Comparison of ENCODE assay signal across 11 cellular contexts in the genomic region with DNA sequence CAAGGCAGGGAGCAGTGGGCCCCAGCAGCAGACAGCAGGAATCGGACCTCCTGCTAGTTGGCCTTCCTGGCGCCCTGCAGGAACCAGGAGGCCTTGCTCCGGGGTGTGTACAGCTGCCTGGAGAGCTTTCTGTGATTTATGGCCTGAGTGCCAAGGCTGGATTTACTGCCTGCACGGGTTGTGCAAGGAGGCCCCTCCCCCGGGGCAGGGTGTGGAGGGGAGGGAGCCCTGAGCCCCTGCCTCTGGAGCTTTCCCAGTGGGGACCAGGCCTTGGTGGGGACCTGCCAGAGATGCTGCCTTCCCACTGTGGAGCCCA. TPM values are rescaled to one million over a fixed set of nuclear protein-coding genes. Genes with fewer than 3 reads are reported as not detected.
DNase-seq lines count a peak whose midpoint lies in the region; ATAC-seq and TF ChIP-seq lines count a peak whose summit lies in the region.
"Had no signal": no experiment of that assay in that cellular context is flagged by ENCODE, and none has a peak within 500 bp of the region (broad histone marks: within the 10 kb centered on the region; RNA-seq: fewer than 3 reads in every experiment).

No MANE protein-coding gene starts in this region.

- DNase-seq in cardiac septum (ENCODE audit: low spot score) (peak; percentile 46), right atrium auricular region (ENCODE audit: low spot score) (no peak), Panc1 (ENCODE audit: low read depth, low spot score) (no peak), left kidney (ENCODE audit: low read depth, low spot score) (peak; percentile 95), GOT3 (lab: John Stamatoyannopoulos, UW) (no peak)
- no peak for DNase-seq in activated naive CD4-positive, alpha-beta T cell (lab: John Stamatoyannopoulos, UW)
- DNase-seq: activated T-cell treated with anti-CD3 and anti-CD28 coated beads, Interleukin-2, amount 50 U/mL, for 48 hours; Kasumi-1 had no signal

- POLR2A ChIA-PET in Panc1 (lab: Charles Lee): no interaction called here

- H3K9me3 ChIP-seq in right atrium auricular region (no peaks in the 10 kb centered on the region), Panc1 (ENCODE audit: control insufficient read depth, insufficient read depth, low read depth, low read length) (no peaks in the 10 kb centered on the region)
- H3K9me3 ChIP-seq: suprapubic skin had no signal

- peaks cover 0 to 15% of the 10 kb centered on the region in 2 donors for H3K4me1 ChIP-seq in right atrium auricular region
- peaks cover 23% of the 10 kb centered on the region for H3K4me1 ChIP-seq in Panc1 (ENCODE audit: control insufficient read depth, insufficient read depth, low read length)

- TF ChIP-seq CTCF in right atrium auricular region (IDR thresholded peaks at IDR 0.05) (no peak), Panc1 (IDR thresholded peaks at IDR 0.05) (no peak)

- in situ Hi-C loops in Panc1 (cut with HindIII; ENCODE audit: low pct_unique_long_range_greater_than_20kb, low sequenced_read_pairs): no loop called here

- ATAC-seq in Panc1: peak; percentile 75
- ATAC-seq in HG03139 (IDR thresholded peaks at IDR 0.05; ENCODE audit: unreplicated experiment): no peak
- no peak for ATAC-seq in GM18519 (IDR thresholded peaks at IDR 0.05; ENCODE audit: low FRiP score, unreplicated experiment)

- no peaks in the 10 kb centered on the region for H3K36me3 ChIP-seq in right atrium auricular region
- no peaks in the 10 kb centered on the region for H3K36me3 ChIP-seq in Panc1 (ENCODE audit: control insufficient read depth, insufficient read depth, low read length)
- H3K36me3 ChIP-seq: suprapubic skin had no signal

- H3K4me3 ChIP-seq in right atrium auricular region (no peak overlapping the region), Panc1 (ENCODE audit: low read depth in 2 of 2, low read length in 2 of 2) (no peak overlapping the region)
- H3K4me3 ChIP-seq: suprapubic skin had no signal

- H3K27ac ChIP-seq in right atrium auricular region: no peak overlapping the region
- peak overlapping the region; percentile 48 for H3K27ac ChIP-seq in Panc1 (ENCODE audit: low read length)
- H3K27ac ChIP-seq: suprapubic skin had no signal

- H3K27me3 ChIP-seq in right atrium auricular region (no peaks in the 10 kb centered on the region), Panc1 (ENCODE audit: control insufficient read depth, insufficient read depth, low read length) (no peaks in the 10 kb centered on the region)
- H3K27me3 ChIP-seq: suprapubic skin had no signal

- CTCF ChIA-PET in Panc1 (lab: Charles Lee): no interaction called here

- intact Hi-C loops in cardiac septum (cut with DNase I): no loop called here
- intact Hi-C loops in Panc1 (cut with micrococcal nuclease; ENCODE audit: unreplicated experiment): no loop called here

- BruUV-seq in Panc1 (replicated peaks; lab: Mats Ljungman, UMichigan): no TSS peak

RNA-seq across cellular contexts. Expression of a gene that starts 7.2 kb away (rescaled TPM):
- total RNA-seq in cardiac septum (49.9 TPM), right atrium auricular region (10 to 100 TPM; 43.7 to 48.5 TPM), Panc1 (2021; ENCODE audit: unreplicated experiment) (47.8 TPM)
- polyA plus RNA-seq in Panc1 (2012; ENCODE audit: insufficient read length): 68.5 TPM

RNA-seq across cellular contexts. Expression of a gene that starts 22.3 kb away (rescaled TPM):
- 22.7 TPM for total RNA-seq in cardiac septum
- 10 to 100 TPM; 31.8 to 33.2 TPM for total RNA-seq in right atrium auricular region
- 54.6 TPM for total RNA-seq in Panc1 (2021; ENCODE audit: unreplicated experiment)
- polyA plus RNA-seq in Panc1 (2012; ENCODE audit: insufficient read length): 50.8 TPM

Comparison
In these comparisons a context has a peak if more than half of its experiments do, and no peak if none do; other contexts are left out.
1. DNase-seq: peak in cardiac septum (single experiment) and left kidney (single experiment); none in right atrium auricular region (single experiment), Panc1 (single experiment), activated naive CD4-positive, alpha-beta T cell (0 of 4) and GOT3 (single experiment).